23 cellular contexts compared by ENCODE assay signal in the genomic region with DNA sequence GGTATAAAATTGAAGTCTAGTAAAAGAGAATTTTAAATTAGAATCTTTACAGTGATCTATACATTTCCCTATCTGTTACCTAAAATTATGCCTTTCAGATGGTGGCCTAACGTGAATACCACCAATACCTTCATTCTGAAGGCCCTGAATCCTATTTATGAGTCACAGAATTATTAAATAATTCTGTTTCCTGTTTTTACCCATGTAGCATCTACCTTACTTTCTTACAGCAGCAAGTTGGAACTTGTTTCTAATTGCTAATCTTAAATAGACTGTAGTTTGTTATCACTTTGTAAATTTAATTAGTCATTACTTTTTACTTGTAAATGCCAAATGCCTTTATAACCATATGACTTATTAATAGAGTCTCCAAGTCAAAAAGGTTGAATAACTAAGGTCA.
"Had no signal": no experiment of that assay in that cellular context is flagged by ENCODE, and none has a peak within 500 bp of the region (broad histone marks: within the 10 kb centered on the region; RNA-seq: fewer than 3 reads in every experiment).

No MANE protein-coding gene starts in this region.

- H3K36me3 ChIP-seq: brain microvascular endothelial cell, colonic mucosa, gastrocnemius medialis, heart left ventricle, sigmoid colon, spleen, upper lobe of left lung had no signal

- H3K27ac ChIP-seq: colonic mucosa, gastrocnemius medialis, heart left ventricle, spleen, upper lobe of left lung, VCaP had no signal

- H3K27me3 ChIP-seq: brain microvascular endothelial cell, colonic mucosa, gastrocnemius medialis, heart left ventricle, sigmoid colon, spleen, upper lobe of left lung had no signal

- H3K4me3 ChIP-seq: colonic mucosa, gastrocnemius medialis, heart left ventricle, sigmoid colon, spleen, upper lobe of left lung had no signal

- H3K4me1 ChIP-seq: colonic mucosa, gastrocnemius medialis, upper lobe of left lung had no signal

- H3K9me3 ChIP-seq: colonic mucosa, gastrocnemius medialis, heart left ventricle, sigmoid colon, spleen, upper lobe of left lung had no signal

- ATAC-seq: activated CD4-positive, CD25-positive, alpha-beta regulatory T cell treated with anti-CD3 and anti-CD28 coated beads, Interleukin-2, amount 50 U/mL, for 24 hours; gastrocnemius medialis; heart left ventricle; left colon; naive thymus-derived CD4-positive, alpha-beta T cell; T-cell had no signal

- DNase-seq: activated CD4-positive, alpha-beta memory T cell treated with anti-CD3 and anti-CD28 coated beads, Interleukin-2, amount 10 ng/mL, durations not matched to agents 7 days and 5 days; activated CD4-positive, alpha-beta T cell treated with anti-CD3 and anti-CD28 coated beads, Interleukin-2, amount 10 ng/mL, durations not matched to agents 24 days and 14 days; activated gamma-delta T cell; activated T-cell treated with anti-CD3 and anti-CD28 coated beads for 4 hours; anterior cingulate cortex; brain microvascular endothelial cell; colonic mucosa; endodermal cell; gastrocnemius medialis; heart left ventricle; islet precursor cell; left colon; mesendoderm; naive thymus-derived CD4-positive, alpha-beta T cell; occipital lobe; sigmoid colon; spleen; stimulated activated CD4-positive, alpha-beta T cell treated with anti-CD3 and anti-CD28 coated beads, Interleukin-4, amount 100 ng/mL, for 24 hours; stimulated activated naive CD4-positive, alpha-beta T cell treated with Interleukin-2 at 50 U/mL for 16 hours; T-cell; upper lobe of left lung had no signal
